In genomic region chr11:8247312-8247711, GRCh38 we compare ENCODE assay signal across 10 cellular contexts.
A peak's percentile ranks its signal among the peaks of the same experiment; 100 is the strongest.
DNase-seq lines count a peak whose midpoint lies in the region; ATAC-seq, FAIRE-seq and TF ChIP-seq lines count a peak whose summit lies in the region.
"Had no signal": no experiment of that assay in that cellular context is flagged by ENCODE, and none has a peak within 500 bp of the region (broad histone marks: within the 10 kb centered on the region; RNA-seq: fewer than 3 reads in every experiment).

No MANE protein-coding gene starts in this region.

- H3K27ac ChIP-seq in RWPE2 (ENCODE audit: poor library complexity, severe bottlenecking) = no peak overlapping the region

- DNase-seq in AG04449 (ENCODE audit: low read depth, low spot score) = no peak
- DNase-seq in GDM1 (lab: John Stamatoyannopoulos, UW) = peak; percentile 43
- no peak for DNase-seq in RWPE2 (ENCODE audit: low spot score)
- no peak for DNase-seq in fibroblast of pulmonary artery (ENCODE audit: low read depth)
- DNase-seq in NCI-H2081 treated with DMSO at 0.1 percent for 48 hours (lab: John Stamatoyannopoulos, UW) = no peak
- DNase-seq in stimulated activated naive CD4-positive, alpha-beta T cell (lab: John Stamatoyannopoulos, UW) = no peak
- no peak for DNase-seq in NCI-H774 (lab: John Stamatoyannopoulos, UW)
- no peak for DNase-seq in RCC 7860 (ENCODE audit: low spot score)
- DNase-seq: anterior cingulate cortex, NCI-H524 had no signal

- no peaks in the 10 kb centered on the region for H3K4me1 ChIP-seq in RWPE2 (ENCODE audit: insufficient read depth, poor library complexity, severe bottlenecking)

- H3K9me3 ChIP-seq in RWPE2 (ENCODE audit: severe bottlenecking) = no peaks in the 10 kb centered on the region

- no peaks in the 10 kb centered on the region for H3K36me3 ChIP-seq in RWPE2 (ENCODE audit: low read depth)

- TF ChIP-seq CTCF in AG04449 (IDR thresholded peaks at IDR 0.05; ENCODE audit: insufficient read depth, low read length, missing control alignments) (peak; percentile 36), RWPE2 (IDR thresholded peaks at IDR 0.05; ENCODE audit: poor library complexity, severe bottlenecking) (peak; percentile 49), fibroblast of pulmonary artery (IDR thresholded peaks at IDR 0.05; ENCODE audit: low read length, missing control alignments) (peak; percentile 40)

- CTCF ChIA-PET in AG04449 (lab: Yijun Ruan, JAX) = interaction anchor here (1.3 to 3.4 kb wide), 8 partner anchors 10 to 320 kb away, joined by 4 to 13 read pairs (median 8); partner anchors contain the start of gene LMO1

- ATAC-seq in RWPE2 (ENCODE audit: low read depth) = peak; percentile 39; the same call in 2 of the 3 replicates

- H3K27me3 ChIP-seq in RWPE2 (ENCODE audit: insufficient read depth, poor library complexity, severe bottlenecking) = no peaks in the 10 kb centered on the region

- FAIRE-seq in RCC 7860 (lab: Jason Lieb, UNC) = no peak

- H3K4me3 ChIP-seq in AG04449 (ENCODE audit: low read depth, low read length) = no peak overlapping the region
- no peak overlapping the region for H3K4me3 ChIP-seq in RWPE2 (ENCODE audit: severe bottlenecking)
- H3K4me3 ChIP-seq in fibroblast of pulmonary artery (replicated peaks; ENCODE audit: low read depth, low read length) = no peak overlapping the region

- POLR2A ChIA-PET in AG04449 (lab: Yijun Ruan, JAX) = no interaction called here
